Comparison of ENCODE assay signal across 8 cellular contexts in genomic region chr12:127108360-127109215, GRCh38.
DNase-seq lines count a peak whose midpoint lies in the region; ATAC-seq and TF ChIP-seq lines count a peak whose summit lies in the region.

No MANE protein-coding gene starts in this region.

- TF ChIP-seq CTCF in hepatocyte (IDR thresholded peaks at IDR 0.05; ENCODE audit: poor library complexity) (peak; percentile 75), smooth muscle cell (IDR thresholded peaks at IDR 0.05; ENCODE audit: borderline replicate concordance, insufficient read depth, poor library complexity, severe bottlenecking) (peak; percentile 77)

- H3K9me2 ChIP-seq in hepatocyte (replicated peaks; ENCODE audit: insufficient read depth), result no peaks in the 10 kb centered on the region

- H3K27me3 ChIP-seq in SJSA1 (replicated peaks), result no peaks in the 10 kb centered on the region
- H3K27me3 ChIP-seq in hepatocyte, result no peaks in the 10 kb centered on the region
- H3K27me3 ChIP-seq in smooth muscle cell (ENCODE audit: low read depth), result no peaks in the 10 kb centered on the region

- 46% methylated on average over 7 of the region's 7 CpGs for WGBS in hepatocyte (ENCODE audit: low lambda C conversion rate, missing lambda C conversion rate)
- WGBS in smooth muscle cell (ENCODE audit: low lambda C conversion rate), result 49% methylated on average over 7 of the region's 7 CpGs

- H4K20me1 ChIP-seq in hepatocyte (ENCODE audit: insufficient read depth, poor library complexity, severe bottlenecking) (no peaks in the 10 kb centered on the region), smooth muscle cell (ENCODE audit: low read depth) (no peaks in the 10 kb centered on the region)

- no peak overlapping the region for H3K27ac ChIP-seq in SJSA1
- H3K27ac ChIP-seq in hepatocyte, result no peak overlapping the region
- no peak overlapping the region for H3K27ac ChIP-seq in smooth muscle cell (ENCODE audit: low read depth)

- DNase-seq in DMS153 (lab: John Stamatoyannopoulos, UW), result peak; percentile 16
- DNase-seq in HS-5 (ENCODE audit: low read depth), result peak; percentile 46
- peak; percentile 52 to 60 for DNase-seq in SJSA1 (ENCODE audit: low read depth in 1 of 2, low spot score in 2 of 2)
- DNase-seq in amniotic stem cell (lab: John Stamatoyannopoulos, UW), result peak; percentile 17
- DNase-seq in hepatocyte (ENCODE audit: low spot score), result peak; percentile 79
- no peak for DNase-seq in smooth muscle cell (lab: John Stamatoyannopoulos, UW; ENCODE audit: unreplicated experiment)
- DNase-seq in mesenteric fat pad (ENCODE audit: low spot score), result no peak

- no peak overlapping the region for H2AFZ ChIP-seq in hepatocyte
- H2AFZ ChIP-seq in smooth muscle cell (ENCODE audit: low read depth), result no peak overlapping the region

- ATAC-seq in GM19463 (IDR thresholded peaks at IDR 0.05; ENCODE audit: unreplicated experiment), result peak; percentile 84

- no peak overlapping the region for H3K4me2 ChIP-seq in hepatocyte
- no peak overlapping the region for H3K4me2 ChIP-seq in smooth muscle cell

- H3K9ac ChIP-seq in smooth muscle cell (ENCODE audit: low read depth), result no peak overlapping the region

- no peaks in the 10 kb centered on the region for H3K9me3 ChIP-seq in SJSA1 (replicated peaks)
- H3K9me3 ChIP-seq in hepatocyte (ENCODE audit: low read depth), result no peaks in the 10 kb centered on the region
- H3K9me3 ChIP-seq in smooth muscle cell (replicated peaks; ENCODE audit: low read depth), result no peaks in the 10 kb centered on the region

- H3K4me3 ChIP-seq in SJSA1 (no peak overlapping the region), hepatocyte (no peak overlapping the region), smooth muscle cell (no peak overlapping the region)

- no peaks in the 10 kb centered on the region for H3K4me1 ChIP-seq in SJSA1 (replicated peaks)
- H3K4me1 ChIP-seq in hepatocyte (ENCODE audit: insufficient read depth), result peaks cover 5% of the 10 kb centered on the region
- H3K4me1 ChIP-seq in smooth muscle cell (ENCODE audit: low read depth), result no peaks in the 10 kb centered on the region

- H3K79me2 ChIP-seq in hepatocyte (no peaks in the 10 kb centered on the region), smooth muscle cell (ENCODE audit: low read depth) (no peaks in the 10 kb centered on the region)

- H3F3A ChIP-seq in smooth muscle cell (ENCODE audit: low read depth), result no peaks in the 10 kb centered on the region

- no peaks in the 10 kb centered on the region for H3K36me3 ChIP-seq in SJSA1
- no peaks in the 10 kb centered on the region for H3K36me3 ChIP-seq in hepatocyte (replicated peaks; ENCODE audit: insufficient read depth, low read depth)
- H3K36me3 ChIP-seq in smooth muscle cell (ENCODE audit: low read depth), result no peaks in the 10 kb centered on the region

Comparison
In these comparisons a context has a peak if more than half of its experiments do, and no peak if none do; other contexts are left out.
1. DNase-seq: peak in DMS153 (single experiment), HS-5 (single experiment), SJSA1 (2 of 2), amniotic stem cell (single experiment) and hepatocyte (single experiment); none in smooth muscle cell (single experiment) and mesenteric fat pad (single experiment).